In the genomic region with DNA sequence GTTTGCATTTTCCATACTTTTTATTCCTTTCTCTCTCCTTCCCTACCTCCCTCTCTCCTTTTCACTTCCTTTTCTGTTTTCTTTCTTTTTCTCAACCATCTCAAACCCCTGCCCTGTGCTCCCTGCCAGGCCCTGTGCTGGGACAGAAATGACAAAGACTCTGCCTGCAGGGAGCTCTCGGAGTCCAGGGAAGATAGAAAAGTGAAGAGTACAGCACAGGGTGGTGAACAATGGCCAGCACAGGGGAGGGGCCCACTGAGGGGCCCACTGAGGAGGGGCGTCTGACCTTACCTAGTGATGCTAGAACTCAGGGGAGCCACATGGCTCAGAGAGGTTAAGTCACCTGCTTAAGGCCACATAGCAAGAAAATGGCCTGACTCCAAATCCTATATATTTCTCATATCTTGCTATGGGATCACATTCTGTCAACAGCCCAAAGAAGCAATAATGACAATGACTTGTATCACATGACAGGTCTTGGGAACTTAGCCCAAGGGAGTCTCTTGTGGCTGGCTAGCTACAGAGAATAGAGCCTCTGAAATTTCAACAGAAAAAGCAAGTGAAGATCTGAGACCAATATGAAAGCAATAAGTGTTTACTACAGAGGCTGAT, we compare ENCODE assay signal across 17 cellular contexts. TPM values are rescaled to one million over a fixed set of nuclear protein-coding genes. Genes with fewer than 3 reads are reported as not detected.
DNase-seq lines count a peak whose midpoint lies in the region; ATAC-seq, FAIRE-seq and TF ChIP-seq lines count a peak whose summit lies in the region.
"Had no signal": no experiment of that assay in that cellular context is flagged by ENCODE, and none has a peak within 500 bp of the region (broad histone marks: within the 10 kb centered on the region; RNA-seq: fewer than 3 reads in every experiment).

No MANE protein-coding gene starts in this region.

- POLR2A ChIA-PET in activated CD4-positive, alpha-beta memory T cell treated with anti-CD3 and anti-CD28 coated beads, Interleukin-2, amount 10 ng/mL, durations not matched to agents 7 days and 5 days (lab: Charles Lee) = interaction anchor here (1.0 kb wide), 1 partner anchor 8 kb away, joined by 3 read pairs; no protein-coding TSS in a partner anchor
- POLR2A ChIA-PET in activated CD4-positive, alpha-beta memory T cell treated with anti-CD3 and anti-CD28 coated beads for 36 hours (lab: Charles Lee) = no interaction called here
- POLR2A ChIA-PET in HEK293 (lab: Yijun Ruan, JAX) = no interaction called here

- H3K4me1 ChIP-seq in HEK293 (ENCODE audit: control insufficient read depth, insufficient read depth, low read length) = no peaks in the 10 kb centered on the region; the same call in 1 of the 2 replicates
- H3K4me1 ChIP-seq in gastrocnemius medialis = peaks cover 28 to 34% of the 10 kb centered on the region in 2 donors
- peaks cover 0 to 28% (median 12%) of the 10 kb centered on the region in 4 donors for H3K4me1 ChIP-seq in tibial nerve

- no peaks in the 10 kb centered on the region for H3K9me3 Mint-ChIP-seq in activated CD4-positive, alpha-beta memory T cell treated with anti-CD3 and anti-CD28 coated beads, Interleukin-2, amount 10 ng/mL, durations not matched to agents 7 days and 5 days
- no peaks in the 10 kb centered on the region for H3K9me3 Mint-ChIP-seq in activated CD4-positive, alpha-beta memory T cell treated with anti-CD3 and anti-CD28 coated beads for 36 hours
- no peaks in the 10 kb centered on the region for H3K9me3 Mint-ChIP-seq in central memory CD8-positive, alpha-beta T cell

- FAIRE-seq in H54 (lab: Jason Lieb, UNC) = no peak
- FAIRE-seq: D721Med had no signal

- DNase-seq in activated CD4-positive, alpha-beta memory T cell treated with anti-CD3 and anti-CD28 coated beads, Interleukin-2, amount 10 ng/mL, durations not matched to agents 7 days and 5 days = peak; percentile 8
- no peak for DNase-seq in activated CD4-positive, alpha-beta memory T cell treated with anti-CD3 and anti-CD28 coated beads for 36 hours
- no peak for DNase-seq in central memory CD8-positive, alpha-beta T cell (ENCODE audit: low spot score in 2 of 2)
- DNase-seq in gastrocnemius medialis = no peak
- no peak for DNase-seq in tibial nerve (ENCODE audit: low spot score in 2 of 2)
- no peak for DNase-seq in H54 (ENCODE audit: insufficient read length, low spot score)
- no peak for DNase-seq in stimulated activated CD4-positive, alpha-beta T cell treated with anti-CD3 and anti-CD28 coated beads, Interleukin-15, amount 100 ng/mL, for 24 hours
- DNase-seq: CD8-positive, alpha-beta memory T cell; DMS79; NCI-H1092 treated with DMSO at 0.1 percent for 48 hours; NCI-H2081 treated with DMSO at 0.1 percent for 48 hours; NCI-H510A treated with DMSO at 0.1 percent for 48 hours had no signal

- no peak overlapping the region for H3K4me3 Mint-ChIP-seq in activated CD4-positive, alpha-beta memory T cell treated with anti-CD3 and anti-CD28 coated beads, Interleukin-2, amount 10 ng/mL, durations not matched to agents 7 days and 5 days
- H3K4me3 Mint-ChIP-seq in activated CD4-positive, alpha-beta memory T cell treated with anti-CD3 and anti-CD28 coated beads for 36 hours = no peak overlapping the region
- no peak overlapping the region for H3K4me3 Mint-ChIP-seq in central memory CD8-positive, alpha-beta T cell
- H3K4me3 Mint-ChIP-seq: CD8-positive, alpha-beta memory T cell had no signal

- intact Hi-C loops in activated CD4-positive, alpha-beta memory T cell treated with anti-CD3 and anti-CD28 coated beads for 36 hours (cut with micrococcal nuclease) = loop anchor here (10.0 kb wide), 2 partner anchors 115 to 185 kb away; no protein-coding TSS in a partner anchor
- intact Hi-C loops in gastrocnemius medialis (cut with DNase I; ENCODE audit: low total_unique reads) = loop anchor here (2.0 to 10.0 kb wide), 2 partner anchors 31 to 115 kb away; no protein-coding TSS in a partner anchor

- TF ChIP-seq CTCF in HEK293 (tag by site-specific recombination; IDR thresholded peaks at IDR 0.05) (no peak), gastrocnemius medialis (IDR thresholded peaks at IDR 0.05 in 4 of 5, conservative IDR thresholded peaks at IDR 0.05 in 1 of 5) (no peak), tibial nerve (IDR thresholded peaks at IDR 0.05) (no peak)

- H3K27me3 Mint-ChIP-seq in activated CD4-positive, alpha-beta memory T cell treated with anti-CD3 and anti-CD28 coated beads, Interleukin-2, amount 10 ng/mL, durations not matched to agents 7 days and 5 days = peaks cover 10% of the 10 kb centered on the region
- peaks cover 10% of the 10 kb centered on the region for H3K27me3 Mint-ChIP-seq in activated CD4-positive, alpha-beta memory T cell treated with anti-CD3 and anti-CD28 coated beads for 36 hours
- H3K27me3 Mint-ChIP-seq in central memory CD8-positive, alpha-beta T cell = peaks cover 12% of the 10 kb centered on the region

- no peaks in the 10 kb centered on the region for H3K36me3 Mint-ChIP-seq in activated CD4-positive, alpha-beta memory T cell treated with anti-CD3 and anti-CD28 coated beads, Interleukin-2, amount 10 ng/mL, durations not matched to agents 7 days and 5 days (ENCODE audit: low read depth)
- H3K36me3 Mint-ChIP-seq in activated CD4-positive, alpha-beta memory T cell treated with anti-CD3 and anti-CD28 coated beads for 36 hours = no peaks in the 10 kb centered on the region
- H3K36me3 Mint-ChIP-seq in central memory CD8-positive, alpha-beta T cell (ENCODE audit: insufficient read depth) = no peaks in the 10 kb centered on the region
- H3K36me3 Mint-ChIP-seq: CD8-positive, alpha-beta memory T cell had no signal

- TF ChIP-seq EP300 in tibial nerve (IDR thresholded peaks at IDR 0.05) = no peak

- no peaks in the 10 kb centered on the region for H3K9me3 ChIP-seq in HEK293 (ENCODE audit: control insufficient read depth, insufficient read depth, low read depth, low read length)
- H3K9me3 ChIP-seq in gastrocnemius medialis = no peaks in the 10 kb centered on the region
- no peaks in the 10 kb centered on the region for H3K9me3 ChIP-seq in tibial nerve
- H3K9me3 ChIP-seq: BLaER1, HAP-1 had no signal

- CTCF ChIA-PET in activated CD4-positive, alpha-beta memory T cell treated with anti-CD3 and anti-CD28 coated beads, Interleukin-2, amount 10 ng/mL, durations not matched to agents 7 days and 5 days (lab: Charles Lee) = no interaction called here
- CTCF ChIA-PET in activated CD4-positive, alpha-beta memory T cell treated with anti-CD3 and anti-CD28 coated beads for 36 hours (lab: Charles Lee) = no interaction called here
- CTCF ChIA-PET in HEK293 (lab: Yijun Ruan, JAX) = interaction anchor here (0.6 kb wide), 1 partner anchor 157 kb away, joined by 3 read pairs; no protein-coding TSS in a partner anchor

- no peak for ATAC-seq in central memory CD8-positive, alpha-beta T cell (replicated peaks; ENCODE audit: extremely low read depth, poor library complexity, severe bottlenecking)
- ATAC-seq in gastrocnemius medialis = no peak
- ATAC-seq: Panc1 had no signal

- H3K4me3 ChIP-seq in HEK293 (ENCODE audit: low read depth, low read length) (no peak overlapping the region), gastrocnemius medialis (no peak overlapping the region), tibial nerve (no peak overlapping the region)
- H3K4me3 ChIP-seq: BLaER1, HAP-1 had no signal

- H3K27ac Mint-ChIP-seq in activated CD4-positive, alpha-beta memory T cell treated with anti-CD3 and anti-CD28 coated beads, Interleukin-2, amount 10 ng/mL, durations not matched to agents 7 days and 5 days = no peak overlapping the region
- H3K27ac Mint-ChIP-seq in activated CD4-positive, alpha-beta memory T cell treated with anti-CD3 and anti-CD28 coated beads for 36 hours = no peak overlapping the region
- H3K27ac Mint-ChIP-seq in central memory CD8-positive, alpha-beta T cell (ENCODE audit: low read depth) = peak overlapping the region; percentile 24

- in situ Hi-C loops in gastrocnemius medialis (cut with MboI; ENCODE audit: low sequenced_read_pairs in 4 of 4) = no loop called here

- H3K27me3 ChIP-seq in gastrocnemius medialis (no peaks in the 10 kb centered on the region), tibial nerve (no peaks in the 10 kb centered on the region)
- H3K27me3 ChIP-seq: BLaER1 had no signal

- peaks cover 48% of the 10 kb centered on the region for H3K4me1 Mint-ChIP-seq in activated CD4-positive, alpha-beta memory T cell treated with anti-CD3 and anti-CD28 coated beads, Interleukin-2, amount 10 ng/mL, durations not matched to agents 7 days and 5 days
- H3K4me1 Mint-ChIP-seq in activated CD4-positive, alpha-beta memory T cell treated with anti-CD3 and anti-CD28 coated beads for 36 hours (ENCODE audit: low read depth) = peaks cover 16% of the 10 kb centered on the region
- peaks cover 40% of the 10 kb centered on the region for H3K4me1 Mint-ChIP-seq in central memory CD8-positive, alpha-beta T cell

- no peak for TF ChIP-seq POLR2A in gastrocnemius medialis (IDR thresholded peaks at IDR 0.05)
- no peak for TF ChIP-seq POLR2A in tibial nerve (IDR thresholded peaks at IDR 0.05)
- no peak for TF ChIP-seq POLR2A in H54 (IDR thresholded peaks at IDR 0.05; ENCODE audit: low read depth, low read length)

- no peaks in the 10 kb centered on the region for H3K36me3 ChIP-seq in HEK293 (ENCODE audit: control insufficient read depth in 2 of 2, insufficient read depth in 1 of 2, low read length in 2 of 2)
- H3K36me3 ChIP-seq in gastrocnemius medialis = no peaks in the 10 kb centered on the region
- H3K36me3 ChIP-seq in tibial nerve = no peaks in the 10 kb centered on the region
- H3K36me3 ChIP-seq: BLaER1, HAP-1 had no signal

- H3K27ac ChIP-seq in HEK293 (ENCODE audit: extremely low read depth, low read depth, low read length) = no peak overlapping the region
- H3K27ac ChIP-seq in gastrocnemius medialis = peak overlapping the region in 3 of 4 donors; percentile 72 to 76 (median 72)
- H3K27ac ChIP-seq in tibial nerve = peak overlapping the region in 1 of 4 donors; percentile 75
- H3K27ac ChIP-seq: BLaER1 had no signal

- 78 to 82% methylated on average over 2 of the region's 2 CpGs for WGBS in tibial nerve, 2 donors

TF ChIP-seq in HEK293, 187 proteins besides CTCF, POLR2A, EP300 and RAD21:
- TF ChIP-seq ZNF211 (tag by site-specific recombination; IDR thresholded peaks at IDR 0.05; ENCODE audit: low read depth) = no peak
- 0 out of 2 replicates have a peak, but pooled peaks have one; percentile 7 for TF ChIP-seq ZNF768 (tag by site-specific recombination; IDR thresholded peaks at IDR 0.05)
- 0 out of 2 replicates have a peak, but pooled peaks have one; percentile 18 for TF ChIP-seq PRDM1 (tag by site-specific recombination; IDR thresholded peaks at IDR 0.05)
TF ChIP-seq in HEK293: peak in this region for 2.

RNA-seq across cellular contexts. Expression of a gene that starts 44.3 kb away (rescaled TPM):
- total RNA-seq in activated CD4-positive, alpha-beta memory T cell treated with anti-CD3 and anti-CD28 coated beads, Interleukin-2, amount 10 ng/mL, durations not matched to agents 7 days and 5 days = not detected
- under 1 TPM in 1 of 2 experiments, not detected in 1; 0.05 TPM for total RNA-seq in activated CD4-positive, alpha-beta memory T cell treated with anti-CD3 and anti-CD28 coated beads for 36 hours
- total RNA-seq in gastrocnemius medialis (1 to 10 TPM in 3 of 4 donors, under 1 TPM in 1; 0.31 to 2.9 (median 1.8) TPM), tibial nerve (1 to 10 TPM in 2 of 4 donors, under 1 TPM in 2; 0.42 to 2.0 (median 1.1) TPM)
- total RNA-seq: CD8-positive, alpha-beta memory T cell had no signal
